Comparison of ENCODE assay signal across 8 cellular contexts in the genomic region with DNA sequence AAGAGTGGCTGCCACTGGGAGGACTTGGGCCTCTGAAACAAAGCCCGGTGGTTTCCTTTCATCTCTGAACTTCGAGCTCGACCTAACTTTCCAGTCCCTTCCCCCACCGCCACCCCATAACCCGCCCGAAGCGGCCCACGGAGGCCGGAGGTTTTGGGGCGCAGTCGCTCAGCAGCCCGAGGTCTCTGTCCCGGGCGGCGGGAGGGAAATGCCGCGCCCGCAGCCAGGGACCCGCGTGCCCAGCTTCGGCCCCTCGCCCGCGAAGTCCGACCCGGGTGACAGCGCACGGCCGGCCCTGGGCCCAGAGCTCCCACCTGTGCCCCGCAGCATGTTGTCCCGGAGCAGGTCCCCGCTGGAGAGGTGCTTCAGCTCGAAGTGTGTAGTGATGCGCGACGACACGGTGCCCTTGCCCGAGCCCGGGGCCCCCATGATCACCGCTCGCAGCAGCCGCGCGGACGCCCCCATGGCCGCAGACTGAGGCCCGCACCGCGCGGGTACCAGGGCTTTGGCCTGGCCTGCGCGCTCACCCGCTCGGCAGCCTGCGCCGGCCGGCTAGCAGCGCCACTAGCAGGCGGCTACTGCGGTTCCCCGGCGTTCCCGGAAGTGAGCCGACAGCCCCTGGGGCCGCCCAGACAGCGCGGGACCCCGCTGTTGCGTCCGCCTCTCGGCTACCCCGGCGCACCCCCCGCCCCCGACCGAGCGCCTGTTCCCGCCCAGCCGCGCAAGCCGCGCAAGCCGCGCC.
DNase-seq lines count a peak whose midpoint lies in the region; ATAC-seq and TF ChIP-seq lines count a peak whose summit lies in the region.

A gene (minus strand): TSS at position 580 of the 742 bp plus-strand sequence. CDS start 115 bp downstream, at position 465.

- peak within 1 kb of the TSS; percentile 80 for H3K4me3 ChIP-seq in AG10803 (ENCODE audit: low read length)

- 0 out of 2 replicates have a peak, but pooled peaks have one; percentile 10 for TF ChIP-seq CTCF in AG10803 (conservative IDR thresholded peaks at IDR 0.05; ENCODE audit: low read length)

- peak; percentile 83 for DNase-seq in AG10803 (ENCODE audit: low read depth)
- DNase-seq in NCI-H345 treated with DMSO at 0.1 percent for 48 hours (lab: John Stamatoyannopoulos, UW; ENCODE audit: unreplicated experiment), result peak; percentile 58
- DNase-seq in activated CD4-positive, alpha-beta T cell treated with anti-CD3 and anti-CD28 coated beads for 4 hours, result peak; percentile 67 to 78
- DNase-seq in stimulated activated CD4-positive, alpha-beta T cell treated with anti-CD3 and anti-CD28 coated beads, Interleukin-1b, Interleukin-23, amount 100 ng/mL, for 4 hours (ENCODE audit: low read depth in 2 of 2), result peak; percentile 55 to 82

- ATAC-seq in GM18907 (IDR thresholded peaks at IDR 0.05; ENCODE audit: unreplicated experiment) (peak; percentile 90), HG03135 (IDR thresholded peaks at IDR 0.05; ENCODE audit: unreplicated experiment) (peak; percentile 83)

- H3K27ac ChIP-seq in cingulate gyrus (ENCODE audit: low read depth, low read length), result peak within 1 kb of the TSS; percentile 84
- peak within 1 kb of the TSS; percentile 94 for H3K27ac ChIP-seq in layer of hippocampus (ENCODE audit: low read depth, low read length)

- no peaks in the 10 kb centered on the region for H3K27me3 ChIP-seq in layer of hippocampus (ENCODE audit: control insufficient read depth, insufficient read depth, low read length)

Comparison
In these comparisons a context has a peak if more than half of its experiments do, and no peak if none do; other contexts are left out.
1. Peak in every context shown above with its lines: DNase-seq, ATAC-seq, H3K4me3 ChIP-seq and H3K27ac ChIP-seq.